In genomic region chr1:58572691-58573090, GRCh38 we compare ENCODE assay signal across 20 cellular contexts. TPM values are rescaled to one million over a fixed set of nuclear protein-coding genes. Genes with fewer than 3 reads are reported as not detected.
A peak's percentile ranks its signal among the peaks of the same experiment; 100 is the strongest.
DNase-seq lines count a peak whose midpoint lies in the region; ATAC-seq, FAIRE-seq and TF ChIP-seq lines count a peak whose summit lies in the region.
"Had no signal": no experiment of that assay in that cellular context is flagged by ENCODE, and none has a peak within 500 bp of the region (broad histone marks: within the 10 kb centered on the region; RNA-seq: fewer than 3 reads in every experiment).

No MANE protein-coding gene starts in this region.

- H3K9me3 Mint-ChIP-seq in type B pancreatic cell, result peaks cover 5% of the 10 kb centered on the region
- H3K9me3 Mint-ChIP-seq in activated naive CD8-positive, alpha-beta T cell treated with anti-CD3 and anti-CD28 coated beads, Interleukin-2, amount 50 U/mL, for 24 hours, result no peaks in the 10 kb centered on the region

- peak overlapping the region; percentile 9; the same call in 1 of the 2 replicates for H3K4me3 ChIP-seq in GM12878
- H3K4me3 ChIP-seq: BLaER1, heart left ventricle, transverse colon had no signal

- H3K4me2 ChIP-seq in GM12878 (ENCODE audit: control insufficient read depth, insufficient read depth), result peak overlapping the region; percentile 78
- H3K4me2 ChIP-seq: BLaER1, KMS-11 had no signal

- no peak for TF ChIP-seq CTCF in GM12878 (IDR thresholded peaks at IDR 0.05 in 2 of 3, conservative IDR thresholded peaks at IDR 0.05 in 1 of 3; ENCODE audit: control insufficient read depth in 2 of 3, extremely low read depth in 1 of 3, insufficient read depth in 1 of 3, low read depth in 3 of 3, low read length in 3 of 3)
- TF ChIP-seq CTCF in type B pancreatic cell (conservative IDR thresholded peaks at IDR 0.05), result no peak

- H3K36me3 Mint-ChIP-seq in type B pancreatic cell, result peaks cover 8% of the 10 kb centered on the region
- H3K36me3 Mint-ChIP-seq in activated naive CD8-positive, alpha-beta T cell treated with anti-CD3 and anti-CD28 coated beads, Interleukin-2, amount 50 U/mL, for 24 hours (ENCODE audit: low read depth), result no peaks in the 10 kb centered on the region

- SMC1A ChIA-PET in GM12878 (lab: Charles Lee; ENCODE audit: uncharacterized antibody, unreplicated experiment), result interaction anchor here (0.8 to 3.9 kb wide), 15 partner anchors 11 to 467 kb away, joined by 3 to 17 read pairs (median 4); partner anchors contain the start of gene OMA1

- no peaks in the 10 kb centered on the region for H4K20me1 ChIP-seq in GM12878 (ENCODE audit: control insufficient read depth, insufficient read depth)
- H4K20me1 ChIP-seq: BLaER1 had no signal

- ATAC-seq in GM12878, result no peak
- ATAC-seq in activated naive CD8-positive, alpha-beta T cell treated with anti-CD3 and anti-CD28 coated beads, Interleukin-2, amount 50 U/mL, for 24 hours, result no peak
- ATAC-seq: heart left ventricle had no signal

- no peak overlapping the region for H2AFZ ChIP-seq in GM12878 (ENCODE audit: control insufficient read depth, low read depth, low read length)

- WGBS in GM12878 (ENCODE audit: insufficient coverage, insufficient replicate concordance, low lambda C conversion rate, missing lambda C conversion rate), result 21% methylated on average over 2 of the region's 2 CpGs

- in situ Hi-C loops in GM12878 (cut with MboI), result loop anchor here (25.0 kb wide), 1 partner anchor 1735 kb away; no protein-coding TSS in a partner anchor

- CTCF ChIA-PET in GM12878 (lab: Yijun Ruan, JAX), result interaction anchor here (1.0 to 3.5 kb wide), 5 partner anchors 25 to 465 kb away, joined by 3 to 21 read pairs (median 7); partner anchors contain the start of gene OMA1

- no peak for TF ChIP-seq EP300 in GM12878 (IDR thresholded peaks at IDR 0.05; ENCODE audit: borderline replicate concordance in 1 of 2, control insufficient read depth in 1 of 2, low read depth in 2 of 2, low read length in 2 of 2)

- H3K27me3 ChIP-seq in GM12878 (replicated peaks in 1 of 2; ENCODE audit: control insufficient read depth in 2 of 2, insufficient read depth in 2 of 2, low read length in 1 of 2), result no peaks in the 10 kb centered on the region
- H3K27me3 ChIP-seq: BLaER1 had no signal

- peaks cover 15% of the 10 kb centered on the region for H3K27me3 Mint-ChIP-seq in type B pancreatic cell
- peaks cover 56% of the 10 kb centered on the region for H3K27me3 Mint-ChIP-seq in activated naive CD8-positive, alpha-beta T cell treated with anti-CD3 and anti-CD28 coated beads, Interleukin-2, amount 50 U/mL, for 24 hours

- FAIRE-seq in GM12878 (lab: Jason Lieb, UNC), result no peak

- H3K4me1 Mint-ChIP-seq in type B pancreatic cell (ENCODE audit: unreplicated experiment), result peaks cover 36% of the 10 kb centered on the region
- H3K4me1 Mint-ChIP-seq in activated naive CD8-positive, alpha-beta T cell treated with anti-CD3 and anti-CD28 coated beads, Interleukin-2, amount 50 U/mL, for 24 hours, result peaks cover 32% of the 10 kb centered on the region

- POLR2A ChIA-PET in GM12878 (lab: Charles Lee), result interaction anchor here (1.2 kb wide), 1 partner anchor 11 kb away, joined by 4 read pairs; no protein-coding TSS in a partner anchor

- no peak for TF ChIP-seq RAD21 in GM12878 (IDR thresholded peaks at IDR 0.05; ENCODE audit: insufficient read depth, low read depth, low read length)

- TF ChIP-seq POLR2A in GM12878 (IDR thresholded peaks at IDR 0.05; ENCODE audit: low read depth, low read length), result no peak

- H3K36me3 ChIP-seq in GM12878 (ENCODE audit: control insufficient read depth in 2 of 2, insufficient read depth in 2 of 2, low read length in 1 of 2), result no peaks in the 10 kb centered on the region
- H3K36me3 ChIP-seq: BLaER1, heart left ventricle, transverse colon had no signal

- H3K4me1 ChIP-seq in GM12878 (ENCODE audit: control insufficient read depth, insufficient read depth, low read length), result peaks cover 38% of the 10 kb centered on the region
- H3K4me1 ChIP-seq: BLaER1 had no signal

- RAD21 ChIA-PET in GM12878 (lab: Charles Lee; ENCODE audit: unreplicated experiment), result interaction anchor here (1.6 to 2.8 kb wide), 4 partner anchors 11 to 80 kb away, joined by 3 to 12 read pairs (median 6); partner anchors contain the start of gene OMA1

- peaks cover 7% of the 10 kb centered on the region; the same call in 1 of the 3 replicates for H3K9me3 ChIP-seq in GM12878 (replicated peaks; ENCODE audit: control insufficient read depth, insufficient read depth, low read length)
- H3K9me3 ChIP-seq: heart left ventricle, transverse colon had no signal

- intact Hi-C loops in GM12878 (cut with micrococcal nuclease; ENCODE audit: unreplicated experiment), result loop anchor here (1.0 kb wide), 3 partner anchors 12 to 80 kb away; partner anchors contain the start of gene OMA1

- DNase-seq in DMS53 (lab: John Stamatoyannopoulos, UW) (peak; percentile 19), DMS53 treated with DMSO at 0.1 percent for 48 hours (lab: John Stamatoyannopoulos, UW; ENCODE audit: unreplicated experiment) (no peak), GM12878 (ENCODE audit: low read depth, low spot score) (no peak), kidney tubule cell (ENCODE audit: low spot score) (peak; percentile 70), type B pancreatic cell (ENCODE audit: extremely low spot score, unreplicated experiment) (no peak), SHP77 treated with DMSO at 0.1 percent for 48 hours (lab: John Stamatoyannopoulos, UW) (no peak), superior temporal gyrus (ENCODE audit: extremely low spot score) (no peak)
- no peak for DNase-seq in activated naive CD8-positive, alpha-beta T cell treated with anti-CD3 and anti-CD28 coated beads, Interleukin-2, amount 50 U/mL, for 24 hours
- DNase-seq: activated CD4-positive, alpha-beta T cell treated with anti-CD3 and anti-CD28 coated beads for 48 hours; activated naive CD4-positive, alpha-beta T cell treated with anti-CD3 and anti-CD28 coated beads, Interleukin-2, amount 50 U/mL, for 16 hours; activated T-cell treated with anti-CD3 and anti-CD28 coated beads for 4 hours; heart left ventricle; kidney glomerular epithelial cell; NCI-H446 treated with DMSO at 0.1 percent for 48 hours; transverse colon had no signal

- peak overlapping the region; percentile 99 for H3K27ac Mint-ChIP-seq in type B pancreatic cell
- no peak overlapping the region for H3K27ac Mint-ChIP-seq in activated naive CD8-positive, alpha-beta T cell treated with anti-CD3 and anti-CD28 coated beads, Interleukin-2, amount 50 U/mL, for 24 hours

- peak overlapping the region; percentile 84 for H3K4me3 Mint-ChIP-seq in type B pancreatic cell
- no peak overlapping the region for H3K4me3 Mint-ChIP-seq in activated naive CD8-positive, alpha-beta T cell treated with anti-CD3 and anti-CD28 coated beads, Interleukin-2, amount 50 U/mL, for 24 hours

- peak overlapping the region; percentile 13 for H3K9ac ChIP-seq in GM12878 (ENCODE audit: control insufficient read depth, insufficient read depth, low read length)
- H3K9ac ChIP-seq: BLaER1, KMS-11 had no signal

- no TSS peak for BruUV-seq in GM12878 (replicated peaks; lab: Mats Ljungman, UMichigan)

- H3K27ac ChIP-seq in GM12878 (ENCODE audit: control insufficient read depth, insufficient read depth), result peak overlapping the region; percentile 72
- H3K27ac ChIP-seq: 22Rv1, BLaER1, heart left ventricle, KMS-11, transverse colon had no signal

- no peaks in the 10 kb centered on the region for H3K79me2 ChIP-seq in GM12878 (ENCODE audit: control insufficient read depth, insufficient read depth, low read length)

TF ChIP-seq in GM12878, 131 proteins besides CTCF, POLR2A, EP300 and RAD21 (continues in another document):
- TF ChIP-seq ESRRA (IDR thresholded peaks at IDR 0.05; ENCODE audit: low read length) (no peak), CREM (IDR thresholded peaks at IDR 0.05; ENCODE audit: low read depth) (no peak), SMAD5 (IDR thresholded peaks at IDR 0.05; ENCODE audit: low read depth) (no peak), STAT1 (conservative IDR thresholded peaks at IDR 0.05) (no peak)

RNA-seq across cellular contexts. Expression of gene TACSTD2, which starts 4.4 kb away (rescaled TPM):
- total RNA-seq in GM12878 (2013; cell fraction: nucleolus; rRNA removed), result 1.8 and 3.0 TPM in 2 replicates
- total RNA-seq in GM12878 (2014; rRNA removed), result 4.1 and 4.3 TPM in 2 replicates
- total RNA-seq in GM12878 (2014; rRNA removed; fragmentation: Illumina TruSeq; extraction: Trizol), result 2.7 and 3.2 TPM in 2 replicates
- 5.1 and 6.7 TPM in 2 replicates for total RNA-seq in GM12878 (2021)
- polyA plus RNA-seq in GM12878 (2011; ENCODE audit: low read depth), result 0.93 TPM
- 0.32 and 0.65 TPM in 2 replicates for polyA plus RNA-seq in GM12878 (2011; rRNA removed)
- 0.18 and 0.57 TPM in 2 replicates for polyA plus RNA-seq in GM12878 (2011; cell fraction: cytosol; rRNA removed)
- polyA plus RNA-seq in GM12878 (2011; cell fraction: nucleus; rRNA removed), result 1.6 and 3.2 TPM in 2 replicates
- 1.4 and 1.7 TPM in 2 replicates for polyA plus RNA-seq in GM12878 (2012)
- 3.0 and 4.4 TPM in 2 replicates for polyA plus RNA-seq in GM12878 (2014; fragmentation: Illumina TruSeq; extraction: Trizol)
- polyA plus RNA-seq in GM12878 (2014; fragmentation: Nextera tagmentation; extraction: Ambion mirVana), result 1 to 10 TPM in 1 of 2 experiments, under 1 TPM in 1; 0.56 to 2.0 TPM
- 6.7 and 7.1 TPM in 2 replicates for polyA plus RNA-seq in GM12878 (2014; rRNA removed)
- polyA plus RNA-seq in GM12878 (2016; fragmentation: Nextera tagmentation; extraction: Ambion mirVana), result 1 to 10 TPM; 7.5 to 9.4 TPM
- 0.05 TPM in 1 of 2 replicates, not detected in the other for polyA minus RNA-seq in GM12878 (2011; rRNA and poly(A)+ RNA removed)
- polyA minus RNA-seq in GM12878 (2011; cell fraction: cytosol; rRNA and poly(A)+ RNA removed), result 0.42 TPM in 1 of 2 replicates, not detected in the other
- 0.24 and 0.77 TPM in 2 replicates for polyA minus RNA-seq in GM12878 (2011; cell fraction: nucleus; rRNA and poly(A)+ RNA removed)
- total RNA-seq in type B pancreatic cell (ENCODE audit: low replicate concordance), result 21.2 and 39.7 TPM in 2 replicates
- total RNA-seq: osteocyte, SK-MEL-5 had no signal

RNA-seq across cellular contexts. Expression of gene OMA1, which starts 26.2 kb away (rescaled TPM):
- total RNA-seq in GM12878 (2013; cell fraction: nucleolus; rRNA removed), result 76.2 and 82.9 TPM in 2 replicates
- total RNA-seq in GM12878 (2014; rRNA removed) (28.7 and 43.3 TPM in 2 replicates), GM12878 (2014; rRNA removed; fragmentation: Illumina TruSeq; extraction: Trizol) (57.8 and 67.1 TPM in 2 replicates), GM12878 (2021) (23.6 and 26.4 TPM in 2 replicates), type B pancreatic cell (ENCODE audit: low replicate concordance) (19.1 and 22.4 TPM in 2 replicates)
- 11.9 TPM for polyA plus RNA-seq in GM12878 (2011; ENCODE audit: low read depth)
- polyA plus RNA-seq in GM12878 (2011; rRNA removed) (38.5 and 59.4 TPM in 2 replicates), GM12878 (2014; fragmentation: Illumina TruSeq; extraction: Trizol) (45.9 and 59.9 TPM in 2 replicates), GM12878 (2014; fragmentation: Nextera tagmentation; extraction: Ambion mirVana) (10 to 100 TPM; 48.3 to 53.4 TPM), GM12878 (2014; rRNA removed) (28.4 and 39.0 TPM in 2 replicates), GM12878 (2016; fragmentation: Nextera tagmentation; extraction: Ambion mirVana) (10 to 100 TPM; 58.8 to 60.5 TPM)
- polyA plus RNA-seq in GM12878 (2011; cell fraction: cytosol; rRNA removed), result 12.1 and 13.6 TPM in 2 replicates
- 24.0 and 31.2 TPM in 2 replicates for polyA plus RNA-seq in GM12878 (2011; cell fraction: nucleus; rRNA removed)
- 21.7 and 22.8 TPM in 2 replicates for polyA plus RNA-seq in GM12878 (2012)
- polyA minus RNA-seq in GM12878 (2011; rRNA and poly(A)+ RNA removed), result 25.3 and 28.1 TPM in 2 replicates
- 8.4 and 11.1 TPM in 2 replicates for polyA minus RNA-seq in GM12878 (2011; cell fraction: cytosol; rRNA and poly(A)+ RNA removed)
- polyA minus RNA-seq in GM12878 (2011; cell fraction: nucleus; rRNA and poly(A)+ RNA removed), result 13.5 and 19.0 TPM in 2 replicates

Comparison
In these comparisons a context has a peak if more than half of its experiments do, and no peak if none do; other contexts are left out.
1. DNase-seq: peak in DMS53 (single experiment) and kidney tubule cell (single experiment); none in DMS53 treated with DMSO at 0.1 percent for 48 hours (single experiment), GM12878 (single experiment), type B pancreatic cell (single experiment), activated naive CD8-positive, alpha-beta T cell treated with anti-CD3 and anti-CD28 coated beads, Interleukin-2, amount 50 U/mL, for 24 hours (single experiment), SHP77 treated with DMSO at 0.1 percent for 48 hours (single experiment) and superior temporal gyrus (single experiment).